In the genomic region with DNA sequence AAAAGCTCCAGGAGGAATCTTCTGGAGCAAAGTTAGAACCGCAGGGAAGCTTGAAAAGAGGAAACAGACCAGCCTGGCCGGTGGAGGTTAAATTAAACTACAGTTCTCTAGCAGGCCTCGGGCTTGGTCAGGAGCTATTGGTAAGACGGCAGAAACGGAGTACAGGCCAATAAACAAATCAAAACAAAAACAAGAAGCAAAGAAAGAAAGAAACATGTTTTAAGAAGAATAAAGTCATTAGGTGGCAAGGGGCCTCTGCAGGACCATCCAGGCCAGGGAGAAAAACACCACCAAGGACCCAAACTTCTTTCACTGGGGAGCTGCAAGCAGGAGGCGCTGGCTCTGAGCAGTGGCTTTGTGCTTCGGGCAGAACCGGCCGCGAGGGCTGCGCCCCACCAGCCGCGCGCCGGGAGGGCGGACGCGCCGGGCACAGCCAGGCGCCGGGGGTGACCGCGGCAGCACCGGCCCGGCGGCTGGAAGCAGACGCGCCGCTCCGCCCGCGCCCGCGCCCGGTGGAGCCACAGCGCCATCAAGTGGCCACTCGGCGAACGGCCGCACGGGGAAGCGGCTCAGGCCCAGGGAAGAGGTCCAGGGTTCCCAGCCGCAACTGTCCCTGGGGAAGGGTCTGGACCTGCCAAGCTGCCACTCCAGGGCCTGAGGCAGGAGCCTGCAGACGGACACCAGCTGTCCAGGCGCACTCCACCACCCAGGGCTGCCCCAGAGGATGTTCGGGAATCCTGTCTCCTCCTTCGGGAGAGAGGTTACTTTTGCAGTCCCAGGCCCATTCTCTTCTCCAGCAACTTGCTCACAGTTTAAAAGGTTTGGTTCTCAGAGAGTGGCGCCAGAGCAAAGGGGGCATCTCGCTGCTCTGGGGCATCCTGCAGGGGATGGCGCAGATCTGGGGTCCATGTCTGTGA, we compare ENCODE assay signal across 8 cellular contexts.
A peak's percentile ranks its signal among the peaks of the same experiment; 100 is the strongest.
DNase-seq lines count a peak whose midpoint lies in the region; ATAC-seq and TF ChIP-seq lines count a peak whose summit lies in the region.

No MANE protein-coding gene starts in this region.

- H3K27me3 ChIP-seq in dorsolateral prefrontal cortex: peaks cover 0 to 4% (median 0%) of the 10 kb centered on the region in 45 donors

- H3K4me3 ChIP-seq in dorsolateral prefrontal cortex: peak overlapping the region in 48 of 59 donors; percentile 4 to 60 (median 38)

- peak; percentile 92 for ATAC-seq in GM19023 (IDR thresholded peaks at IDR 0.05; ENCODE audit: unreplicated experiment)
- peak; percentile 85 for ATAC-seq in HG03108 (IDR thresholded peaks at IDR 0.05; ENCODE audit: unreplicated experiment)

- TF ChIP-seq CTCF in dorsolateral prefrontal cortex (IDR thresholded peaks at IDR 0.05 in 54 of 56, conservative IDR thresholded peaks at IDR 0.05 in 2 of 56; ENCODE audit: low read depth in 1 of 56, partially characterized antibody in 56 of 56): peak; percentile 45 to 97 (median 85)

- intact Hi-C loops in dorsolateral prefrontal cortex (cut with DNase I): loop anchor here (2.0 to 10.0 kb wide), 8 partner anchors 193 to 1905 kb away; partner anchors contain the start of gene SOX9 (in 1 of the 2)

- DNase-seq in Ammon's horn (ENCODE audit: low spot score) (peak; percentile 79), NCI-H510A (lab: John Stamatoyannopoulos, UW) (peak; percentile 37), dorsolateral prefrontal cortex (peak; percentile 49 to 91 (median 68)), lung microvascular endothelial cell (ENCODE audit: low read depth in 2 of 2) (peak; percentile 46 to 60)
- DNase-seq in activated CD4-positive, alpha-beta T cell treated with anti-CD3 and anti-CD28 coated beads, Interleukin-2, amount 50 U/mL, for 4 hours: peak; percentile 19 to 38
- peak; percentile 24 for DNase-seq in stimulated activated CD8-positive, alpha-beta memory T cell treated with anti-CD3 and anti-CD28 coated beads, Interleukin-15, amount 100 ng/mL, for 1 hour (ENCODE audit: low read depth)

- H3K27ac ChIP-seq in dorsolateral prefrontal cortex: peak overlapping the region in 55 of 59 donors; percentile 10 to 89 (median 75)

Comparison
In these comparisons a context has a peak if more than half of its experiments do, and no peak if none do; other contexts are left out.
1. Peak in every context shown above with its lines: DNase-seq, ATAC-seq, H3K4me3 ChIP-seq and H3K27ac ChIP-seq.
2. DNase-seq: peak in every context shown above with its lines; median percentile 79 in Ammon's horn; 68 in dorsolateral prefrontal cortex; 53 in lung microvascular endothelial cell; 37 in NCI-H510A; 28 in activated CD4-positive, alpha-beta T cell treated with anti-CD3 and anti-CD28 coated beads, Interleukin-2, amount 50 U/mL, for 4 hours; 24 in stimulated activated CD8-positive, alpha-beta memory T cell treated with anti-CD3 and anti-CD28 coated beads, Interleukin-15, amount 100 ng/mL, for 1 hour.